1 cellular context compared by ENCODE assay signal in the genomic region with DNA sequence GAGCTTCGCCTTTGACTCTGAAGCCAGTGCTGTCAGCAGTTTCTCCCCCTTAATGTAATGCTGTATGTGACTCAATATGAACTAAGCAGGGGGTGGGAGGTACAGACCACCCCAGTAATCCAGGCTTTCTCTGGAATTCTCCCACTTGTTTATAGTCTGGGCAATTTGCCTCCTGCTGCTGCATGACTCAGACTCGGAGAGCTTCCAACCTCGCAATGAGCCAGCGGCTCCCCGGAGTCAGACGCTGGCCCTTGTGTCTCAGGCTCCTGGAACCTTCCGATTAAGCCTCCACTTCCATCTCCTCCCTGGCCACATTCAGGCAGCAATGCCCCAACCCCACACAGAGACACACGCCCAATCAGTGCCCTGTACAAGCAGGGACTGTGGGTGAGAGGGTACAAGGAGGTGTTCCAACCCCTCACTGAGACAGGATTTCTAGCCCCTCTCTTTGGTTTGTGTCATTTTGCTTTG.
A peak's percentile ranks its signal among the peaks of the same experiment; 100 is the strongest.
TF ChIP-seq lines count a peak whose summit lies in the region.

No MANE protein-coding gene starts in this region.

TF ChIP-seq in HEK293, 187 proteins besides CTCF, POLR2A, EP300 and RAD21 (continued from another document and continues in another):
- TF ChIP-seq, protein P1, sequence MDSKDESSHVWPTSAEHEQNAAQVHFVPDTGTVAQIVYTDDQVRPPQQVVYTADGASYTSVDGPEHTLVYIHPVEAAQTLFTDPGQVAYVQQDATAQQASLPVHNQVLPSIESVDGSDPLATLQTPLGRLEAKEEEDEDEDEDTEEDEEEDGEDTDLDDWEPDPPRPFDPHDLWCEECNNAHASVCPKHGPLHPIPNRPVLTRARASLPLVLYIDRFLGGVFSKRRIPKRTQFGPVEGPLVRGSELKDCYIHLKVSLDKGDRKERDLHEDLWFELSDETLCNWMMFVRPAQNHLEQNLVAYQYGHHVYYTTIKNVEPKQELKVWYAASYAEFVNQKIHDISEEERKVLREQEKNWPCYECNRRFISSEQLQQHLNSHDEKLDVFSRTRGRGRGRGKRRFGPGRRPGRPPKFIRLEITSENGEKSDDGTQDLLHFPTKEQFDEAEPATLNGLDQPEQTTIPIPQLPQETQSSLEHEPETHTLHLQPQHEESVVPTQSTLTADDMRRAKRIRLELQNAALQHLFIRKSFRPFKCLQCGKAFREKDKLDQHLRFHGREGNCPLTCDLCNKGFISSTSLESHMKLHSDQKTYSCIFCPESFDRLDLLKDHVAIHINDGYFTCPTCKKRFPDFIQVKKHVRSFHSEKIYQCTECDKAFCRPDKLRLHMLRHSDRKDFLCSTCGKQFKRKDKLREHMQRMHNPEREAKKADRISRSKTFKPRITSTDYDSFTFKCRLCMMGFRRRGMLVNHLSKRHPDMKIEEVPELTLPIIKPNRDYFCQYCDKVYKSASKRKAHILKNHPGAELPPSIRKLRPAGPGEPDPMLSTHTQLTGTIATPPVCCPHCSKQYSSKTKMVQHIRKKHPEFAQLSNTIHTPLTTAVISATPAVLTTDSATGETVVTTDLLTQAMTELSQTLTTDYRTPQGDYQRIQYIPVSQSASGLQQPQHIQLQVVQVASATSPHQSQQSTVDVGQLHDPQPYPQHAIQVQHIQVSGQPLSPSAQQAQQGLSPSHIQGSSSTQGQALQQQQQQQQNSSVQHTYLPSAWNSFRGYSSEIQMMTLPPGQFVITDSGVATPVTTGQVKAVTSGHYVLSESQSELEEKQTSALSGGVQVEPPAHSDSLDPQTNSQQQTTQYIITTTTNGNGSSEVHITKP (tag by site-specific recombination; IDR thresholded peaks at IDR 0.05) = peak; percentile 72
- peak; percentile 41; the same call in 1 of the 2 replicates for TF ChIP-seq TRIM28 (IDR thresholded peaks at IDR 0.05; ENCODE audit: borderline replicate concordance, low read length)
- TF ChIP-seq EGR2 (tag by site-specific recombination; IDR thresholded peaks at IDR 0.05; ENCODE audit: low read depth) = 0 out of 2 replicates have a peak, but pooled peaks have one; percentile 35
- TF ChIP-seq ZNF324 (tag by site-specific recombination; IDR thresholded peaks at IDR 0.05) = no peak
- no peak for TF ChIP-seq TCF7L2 (IDR thresholded peaks at IDR 0.05; ENCODE audit: borderline replicate concordance, low read depth, low read length)
- TF ChIP-seq ZNF747 (tag by site-specific recombination; IDR thresholded peaks at IDR 0.05) = no peak
- no peak for TF ChIP-seq ZNF155 (tag by site-specific recombination; IDR thresholded peaks at IDR 0.05)
- TF ChIP-seq, protein P2, sequence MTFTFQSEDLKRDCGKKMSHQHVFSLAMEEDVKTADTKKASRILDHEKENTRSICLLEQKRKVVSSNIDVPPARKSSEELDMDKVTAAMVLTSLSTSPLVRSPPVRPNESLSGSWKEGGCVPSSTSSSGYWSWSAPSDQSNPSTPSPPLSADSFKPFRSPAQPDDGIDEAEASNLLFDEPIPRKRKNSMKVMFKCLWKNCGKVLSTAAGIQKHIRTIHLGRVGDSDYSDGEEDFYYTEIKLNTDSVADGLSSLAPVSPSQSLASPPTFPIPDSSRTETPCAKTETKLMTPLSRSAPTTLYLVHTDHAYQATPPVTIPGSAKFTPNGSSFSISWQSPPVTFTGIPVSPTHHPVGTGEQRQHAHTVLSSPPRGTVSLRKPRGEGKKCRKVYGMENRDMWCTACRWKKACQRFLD (tag by site-specific recombination; IDR thresholded peaks at IDR 0.05) = no peak
- TF ChIP-seq ZNF416 (tag by site-specific recombination; IDR thresholded peaks at IDR 0.05) = no peak
- TF ChIP-seq, protein P3, sequence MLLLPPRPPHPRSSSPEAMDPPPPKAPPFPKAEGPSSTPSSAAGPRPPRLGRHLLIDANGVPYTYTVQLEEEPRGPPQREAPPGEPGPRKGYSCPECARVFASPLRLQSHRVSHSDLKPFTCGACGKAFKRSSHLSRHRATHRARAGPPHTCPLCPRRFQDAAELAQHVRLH (tag by site-specific recombination; IDR thresholded peaks at IDR 0.05) = no peak
- TF ChIP-seq, protein P4, sequence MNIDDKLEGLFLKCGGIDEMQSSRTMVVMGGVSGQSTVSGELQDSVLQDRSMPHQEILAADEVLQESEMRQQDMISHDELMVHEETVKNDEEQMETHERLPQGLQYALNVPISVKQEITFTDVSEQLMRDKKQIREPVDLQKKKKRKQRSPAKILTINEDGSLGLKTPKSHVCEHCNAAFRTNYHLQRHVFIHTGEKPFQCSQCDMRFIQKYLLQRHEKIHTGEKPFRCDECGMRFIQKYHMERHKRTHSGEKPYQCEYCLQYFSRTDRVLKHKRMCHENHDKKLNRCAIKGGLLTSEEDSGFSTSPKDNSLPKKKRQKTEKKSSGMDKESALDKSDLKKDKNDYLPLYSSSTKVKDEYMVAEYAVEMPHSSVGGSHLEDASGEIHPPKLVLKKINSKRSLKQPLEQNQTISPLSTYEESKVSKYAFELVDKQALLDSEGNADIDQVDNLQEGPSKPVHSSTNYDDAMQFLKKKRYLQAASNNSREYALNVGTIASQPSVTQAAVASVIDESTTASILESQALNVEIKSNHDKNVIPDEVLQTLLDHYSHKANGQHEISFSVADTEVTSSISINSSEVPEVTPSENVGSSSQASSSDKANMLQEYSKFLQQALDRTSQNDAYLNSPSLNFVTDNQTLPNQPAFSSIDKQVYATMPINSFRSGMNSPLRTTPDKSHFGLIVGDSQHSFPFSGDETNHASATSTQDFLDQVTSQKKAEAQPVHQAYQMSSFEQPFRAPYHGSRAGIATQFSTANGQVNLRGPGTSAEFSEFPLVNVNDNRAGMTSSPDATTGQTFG (tag by site-specific recombination; IDR thresholded peaks at IDR 0.05; ENCODE audit: borderline replicate concordance) = no peak
- TF ChIP-seq ZNF707 (tag by site-specific recombination; IDR thresholded peaks at IDR 0.05) = no peak
- TF ChIP-seq, protein P5, sequence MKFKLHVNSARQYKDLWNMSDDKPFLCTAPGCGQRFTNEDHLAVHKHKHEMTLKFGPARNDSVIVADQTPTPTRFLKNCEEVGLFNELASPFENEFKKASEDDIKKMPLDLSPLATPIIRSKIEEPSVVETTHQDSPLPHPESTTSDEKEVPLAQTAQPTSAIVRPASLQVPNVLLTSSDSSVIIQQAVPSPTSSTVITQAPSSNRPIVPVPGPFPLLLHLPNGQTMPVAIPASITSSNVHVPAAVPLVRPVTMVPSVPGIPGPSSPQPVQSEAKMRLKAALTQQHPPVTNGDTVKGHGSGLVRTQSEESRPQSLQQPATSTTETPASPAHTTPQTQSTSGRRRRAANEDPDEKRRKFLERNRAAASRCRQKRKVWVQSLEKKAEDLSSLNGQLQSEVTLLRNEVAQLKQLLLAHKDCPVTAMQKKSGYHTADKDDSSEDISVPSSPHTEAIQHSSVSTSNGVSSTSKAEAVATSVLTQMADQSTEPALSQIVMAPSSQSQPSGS (tag by site-specific recombination; IDR thresholded peaks at IDR 0.05; ENCODE audit: low read depth) = no peak
- peak; percentile 98 for TF ChIP-seq ZNF600 (tag by site-specific recombination; IDR thresholded peaks at IDR 0.05)
- no peak for TF ChIP-seq ZNF560 (tag by site-specific recombination; IDR thresholded peaks at IDR 0.05; ENCODE audit: borderline replicate concordance)
- TF ChIP-seq ZNF366 (tag by site-specific recombination; conservative IDR thresholded peaks at IDR 0.05) = peak; percentile 4; the same call in 1 of the 2 replicates
- TF ChIP-seq ZNF138 (tag by site-specific recombination; IDR thresholded peaks at IDR 0.05; ENCODE audit: borderline replicate concordance) = no peak
- TF ChIP-seq ZNF112 (tag by site-specific recombination; IDR thresholded peaks at IDR 0.05) = no peak
- no peak for TF ChIP-seq ZNF501 (tag by site-specific recombination; IDR thresholded peaks at IDR 0.05)
- TF ChIP-seq, protein P6, sequence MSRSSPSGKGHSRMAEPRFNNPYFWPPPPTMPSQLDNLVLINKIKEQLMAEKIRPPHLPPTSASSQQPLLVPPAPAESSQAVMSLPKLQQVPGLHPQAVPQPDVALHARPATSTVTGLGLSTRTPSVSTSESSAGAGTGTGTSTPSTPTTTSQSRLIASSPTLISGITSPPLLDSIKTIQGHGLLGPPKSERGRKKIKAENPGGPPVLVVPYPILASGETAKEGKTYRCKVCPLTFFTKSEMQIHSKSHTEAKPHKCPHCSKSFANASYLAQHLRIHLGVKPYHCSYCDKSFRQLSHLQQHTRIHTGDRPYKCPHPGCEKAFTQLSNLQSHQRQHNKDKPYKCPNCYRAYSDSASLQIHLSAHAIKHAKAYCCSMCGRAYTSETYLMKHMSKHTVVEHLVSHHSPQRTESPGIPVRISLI (tag by site-specific recombination; IDR thresholded peaks at IDR 0.05) = no peak
- peak; percentile 21; the same call in 1 of the 2 replicates for TF ChIP-seq ZNF335 (tag by site-specific recombination; conservative IDR thresholded peaks at IDR 0.05)
- TF ChIP-seq, protein P7, sequence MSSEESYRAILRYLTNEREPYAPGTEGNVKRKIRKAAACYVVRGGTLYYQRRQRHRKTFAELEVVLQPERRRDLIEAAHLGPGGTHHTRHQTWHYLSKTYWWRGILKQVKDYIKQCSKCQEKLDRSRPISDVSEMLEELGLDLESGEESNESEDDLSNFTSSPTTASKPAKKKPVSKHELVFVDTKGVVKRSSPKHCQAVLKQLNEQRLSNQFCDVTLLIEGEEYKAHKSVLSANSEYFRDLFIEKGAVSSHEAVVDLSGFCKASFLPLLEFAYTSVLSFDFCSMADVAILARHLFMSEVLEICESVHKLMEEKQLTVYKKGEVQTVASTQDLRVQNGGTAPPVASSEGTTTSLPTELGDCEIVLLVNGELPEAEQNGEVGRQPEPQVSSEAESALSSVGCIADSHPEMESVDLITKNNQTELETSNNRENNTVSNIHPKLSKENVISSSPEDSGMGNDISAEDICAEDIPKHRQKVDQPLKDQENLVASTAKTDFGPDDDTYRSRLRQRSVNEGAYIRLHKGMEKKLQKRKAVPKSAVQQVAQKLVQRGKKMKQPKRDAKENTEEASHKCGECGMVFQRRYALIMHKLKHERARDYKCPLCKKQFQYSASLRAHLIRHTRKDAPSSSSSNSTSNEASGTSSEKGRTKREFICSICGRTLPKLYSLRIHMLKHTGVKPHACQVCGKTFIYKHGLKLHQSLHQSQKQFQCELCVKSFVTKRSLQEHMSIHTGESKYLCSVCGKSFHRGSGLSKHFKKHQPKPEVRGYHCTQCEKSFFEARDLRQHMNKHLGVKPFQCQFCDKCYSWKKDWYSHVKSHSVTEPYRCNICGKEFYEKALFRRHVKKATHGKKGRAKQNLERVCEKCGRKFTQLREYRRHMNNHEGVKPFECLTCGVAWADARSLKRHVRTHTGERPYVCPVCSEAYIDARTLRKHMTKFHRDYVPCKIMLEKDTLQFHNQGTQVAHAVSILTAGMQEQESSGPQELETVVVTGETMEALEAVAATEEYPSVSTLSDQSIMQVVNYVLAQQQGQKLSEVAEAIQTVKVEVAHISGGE (tag by site-specific recombination; conservative IDR thresholded peaks at IDR 0.05; ENCODE audit: low read depth) = no peak
- TF ChIP-seq ZNF571 (tag by site-specific recombination; IDR thresholded peaks at IDR 0.05) = no peak
- no peak for TF ChIP-seq MZF1 (tag by site-specific recombination; IDR thresholded peaks at IDR 0.05; ENCODE audit: borderline replicate concordance)
- TF ChIP-seq, protein P8, sequence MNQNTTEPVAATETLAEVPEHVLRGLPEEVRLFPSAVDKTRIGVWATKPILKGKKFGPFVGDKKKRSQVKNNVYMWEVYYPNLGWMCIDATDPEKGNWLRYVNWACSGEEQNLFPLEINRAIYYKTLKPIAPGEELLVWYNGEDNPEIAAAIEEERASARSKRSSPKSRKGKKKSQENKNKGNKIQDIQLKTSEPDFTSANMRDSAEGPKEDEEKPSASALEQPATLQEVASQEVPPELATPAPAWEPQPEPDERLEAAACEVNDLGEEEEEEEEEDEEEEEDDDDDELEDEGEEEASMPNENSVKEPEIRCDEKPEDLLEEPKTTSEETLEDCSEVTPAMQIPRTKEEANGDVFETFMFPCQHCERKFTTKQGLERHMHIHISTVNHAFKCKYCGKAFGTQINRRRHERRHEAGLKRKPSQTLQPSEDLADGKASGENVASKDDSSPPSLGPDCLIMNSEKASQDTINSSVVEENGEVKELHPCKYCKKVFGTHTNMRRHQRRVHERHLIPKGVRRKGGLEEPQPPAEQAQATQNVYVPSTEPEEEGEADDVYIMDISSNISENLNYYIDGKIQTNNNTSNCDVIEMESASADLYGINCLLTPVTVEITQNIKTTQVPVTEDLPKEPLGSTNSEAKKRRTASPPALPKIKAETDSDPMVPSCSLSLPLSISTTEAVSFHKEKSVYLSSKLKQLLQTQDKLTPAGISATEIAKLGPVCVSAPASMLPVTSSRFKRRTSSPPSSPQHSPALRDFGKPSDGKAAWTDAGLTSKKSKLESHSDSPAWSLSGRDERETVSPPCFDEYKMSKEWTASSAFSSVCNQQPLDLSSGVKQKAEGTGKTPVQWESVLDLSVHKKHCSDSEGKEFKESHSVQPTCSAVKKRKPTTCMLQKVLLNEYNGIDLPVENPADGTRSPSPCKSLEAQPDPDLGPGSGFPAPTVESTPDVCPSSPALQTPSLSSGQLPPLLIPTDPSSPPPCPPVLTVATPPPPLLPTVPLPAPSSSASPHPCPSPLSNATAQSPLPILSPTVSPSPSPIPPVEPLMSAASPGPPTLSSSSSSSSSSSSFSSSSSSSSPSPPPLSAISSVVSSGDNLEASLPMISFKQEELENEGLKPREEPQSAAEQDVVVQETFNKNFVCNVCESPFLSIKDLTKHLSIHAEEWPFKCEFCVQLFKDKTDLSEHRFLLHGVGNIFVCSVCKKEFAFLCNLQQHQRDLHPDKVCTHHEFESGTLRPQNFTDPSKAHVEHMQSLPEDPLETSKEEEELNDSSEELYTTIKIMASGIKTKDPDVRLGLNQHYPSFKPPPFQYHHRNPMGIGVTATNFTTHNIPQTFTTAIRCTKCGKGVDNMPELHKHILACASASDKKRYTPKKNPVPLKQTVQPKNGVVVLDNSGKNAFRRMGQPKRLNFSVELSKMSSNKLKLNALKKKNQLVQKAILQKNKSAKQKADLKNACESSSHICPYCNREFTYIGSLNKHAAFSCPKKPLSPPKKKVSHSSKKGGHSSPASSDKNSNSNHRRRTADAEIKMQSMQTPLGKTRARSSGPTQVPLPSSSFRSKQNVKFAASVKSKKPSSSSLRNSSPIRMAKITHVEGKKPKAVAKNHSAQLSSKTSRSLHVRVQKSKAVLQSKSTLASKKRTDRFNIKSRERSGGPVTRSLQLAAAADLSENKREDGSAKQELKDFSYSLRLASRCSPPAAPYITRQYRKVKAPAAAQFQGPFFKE (tag by site-specific recombination; IDR thresholded peaks at IDR 0.05; ENCODE audit: borderline replicate concordance) = no peak
- no peak for TF ChIP-seq ZNF658 (tag by site-specific recombination; IDR thresholded peaks at IDR 0.05)
- no peak for TF ChIP-seq ZNF510 (tag by site-specific recombination; IDR thresholded peaks at IDR 0.05; ENCODE audit: insufficient replicate concordance)
- no peak for TF ChIP-seq ZNF777 (tag by site-specific recombination; IDR thresholded peaks at IDR 0.05; ENCODE audit: borderline replicate concordance)
- TF ChIP-seq, protein P9, sequence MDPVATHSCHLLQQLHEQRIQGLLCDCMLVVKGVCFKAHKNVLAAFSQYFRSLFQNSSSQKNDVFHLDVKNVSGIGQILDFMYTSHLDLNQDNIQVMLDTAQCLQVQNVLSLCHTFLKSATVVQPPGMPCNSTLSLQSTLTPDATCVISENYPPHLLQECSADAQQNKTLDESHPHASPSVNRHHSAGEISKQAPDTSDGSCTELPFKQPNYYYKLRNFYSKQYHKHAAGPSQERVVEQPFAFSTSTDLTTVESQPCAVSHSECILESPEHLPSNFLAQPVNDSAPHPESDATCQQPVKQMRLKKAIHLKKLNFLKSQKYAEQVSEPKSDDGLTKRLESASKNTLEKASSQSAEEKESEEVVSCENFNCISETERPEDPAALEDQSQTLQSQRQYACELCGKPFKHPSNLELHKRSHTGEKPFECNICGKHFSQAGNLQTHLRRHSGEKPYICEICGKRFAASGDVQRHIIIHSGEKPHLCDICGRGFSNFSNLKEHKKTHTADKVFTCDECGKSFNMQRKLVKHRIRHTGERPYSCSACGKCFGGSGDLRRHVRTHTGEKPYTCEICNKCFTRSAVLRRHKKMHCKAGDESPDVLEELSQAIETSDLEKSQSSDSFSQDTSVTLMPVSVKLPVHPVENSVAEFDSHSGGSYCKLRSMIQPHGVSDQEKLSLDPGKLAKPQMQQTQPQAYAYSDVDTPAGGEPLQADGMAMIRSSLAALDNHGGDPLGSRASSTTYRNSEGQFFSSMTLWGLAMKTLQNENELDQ (tag by site-specific recombination; IDR thresholded peaks at IDR 0.05; ENCODE audit: low read depth) = no peak
- 0 out of 2 replicates have a peak, but pooled peaks have one; percentile 38 for TF ChIP-seq ZNF341 (tag by site-specific recombination; IDR thresholded peaks at IDR 0.05; ENCODE audit: low read depth)
